Comparison of ENCODE assay signal across 9 cellular contexts in the genomic region with DNA sequence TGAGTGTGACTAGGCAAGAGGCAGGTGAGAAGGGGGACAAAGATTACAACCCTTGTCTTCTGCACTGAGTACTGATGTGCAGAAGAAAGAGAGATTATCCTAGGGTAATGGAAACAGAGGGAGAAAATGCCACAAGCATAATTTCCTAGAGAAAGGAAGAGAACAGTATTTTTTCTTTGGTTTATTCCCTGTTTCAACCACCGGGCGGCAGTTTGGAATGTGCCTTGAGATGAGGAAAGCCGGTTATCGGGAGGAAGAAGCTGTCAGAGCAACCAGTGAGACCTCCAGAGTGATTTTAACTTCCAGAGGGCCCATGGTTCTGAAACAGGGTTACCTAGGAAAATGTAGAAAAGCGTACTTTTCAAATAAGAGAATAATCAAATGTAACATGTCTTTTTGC.
DNase-seq lines count a peak whose midpoint lies in the region; ATAC-seq, FAIRE-seq and TF ChIP-seq lines count a peak whose summit lies in the region.
"Had no signal": no experiment of that assay in that cellular context is flagged by ENCODE, and none has a peak within 500 bp of the region (broad histone marks: within the 10 kb centered on the region; RNA-seq: fewer than 3 reads in every experiment).

No MANE protein-coding gene starts in this region.

- H3K27me3 ChIP-seq in MG63, result no peaks in the 10 kb centered on the region

- peak overlapping the region; percentile 6 for H3K27ac Mint-ChIP-seq in type B pancreatic cell
- no peak overlapping the region for H3K27ac Mint-ChIP-seq in activated CD8-positive, alpha-beta memory T cell treated with anti-CD3 and anti-CD28 coated beads, Interleukin-2, amount 10 ng/mL, durations not matched to agents 7 days and 5 days
- H3K27ac Mint-ChIP-seq: T-cell had no signal

- H3K9me3 Mint-ChIP-seq in type B pancreatic cell, result no peaks in the 10 kb centered on the region
- H3K9me3 Mint-ChIP-seq in activated CD8-positive, alpha-beta memory T cell treated with anti-CD3 and anti-CD28 coated beads, Interleukin-2, amount 10 ng/mL, durations not matched to agents 7 days and 5 days (ENCODE audit: low read depth), result no peaks in the 10 kb centered on the region
- H3K9me3 Mint-ChIP-seq: T-cell had no signal

- no peaks in the 10 kb centered on the region for H3K27me3 Mint-ChIP-seq in type B pancreatic cell
- H3K27me3 Mint-ChIP-seq in activated CD8-positive, alpha-beta memory T cell treated with anti-CD3 and anti-CD28 coated beads, Interleukin-2, amount 10 ng/mL, durations not matched to agents 7 days and 5 days, result no peaks in the 10 kb centered on the region
- H3K27me3 Mint-ChIP-seq: T-cell had no signal

- no peak overlapping the region for H3K4me3 ChIP-seq in MG63

- no peak for ATAC-seq in activated CD8-positive, alpha-beta memory T cell treated with anti-CD3 and anti-CD28 coated beads, Interleukin-2, amount 10 ng/mL, durations not matched to agents 7 days and 5 days
- no peak for ATAC-seq in HG03571 (IDR thresholded peaks at IDR 0.05; ENCODE audit: unreplicated experiment)
- ATAC-seq in GM21786 (IDR thresholded peaks at IDR 0.05; ENCODE audit: unreplicated experiment), result no peak
- ATAC-seq: T-cell had no signal

- DNase-seq in ELF-1 (ENCODE audit: low read depth, low spot score) (peak; percentile 48), MG63 (peak; percentile 26), astrocyte of the hippocampus (ENCODE audit: low read depth, low spot score) (peak; percentile 59), type B pancreatic cell (ENCODE audit: extremely low spot score, unreplicated experiment) (no peak)
- no peak for DNase-seq in activated CD8-positive, alpha-beta memory T cell treated with anti-CD3 and anti-CD28 coated beads, Interleukin-2, amount 10 ng/mL, durations not matched to agents 7 days and 5 days

- peak; percentile 71 for TF ChIP-seq CTCF in type B pancreatic cell (conservative IDR thresholded peaks at IDR 0.05)

- no peaks in the 10 kb centered on the region for H3K9me3 ChIP-seq in MG63

- peaks cover 7% of the 10 kb centered on the region for H3K36me3 Mint-ChIP-seq in type B pancreatic cell
- H3K36me3 Mint-ChIP-seq in activated CD8-positive, alpha-beta memory T cell treated with anti-CD3 and anti-CD28 coated beads, Interleukin-2, amount 10 ng/mL, durations not matched to agents 7 days and 5 days, result peaks cover 7% of the 10 kb centered on the region

- FAIRE-seq in islet of Langerhans (lab: Jason Lieb, UNC), result peak; percentile 76

- H3K4me1 Mint-ChIP-seq in type B pancreatic cell (ENCODE audit: unreplicated experiment), result peaks cover 3% of the 10 kb centered on the region
- H3K4me1 Mint-ChIP-seq in activated CD8-positive, alpha-beta memory T cell treated with anti-CD3 and anti-CD28 coated beads, Interleukin-2, amount 10 ng/mL, durations not matched to agents 7 days and 5 days, result no peaks in the 10 kb centered on the region
- H3K4me1 Mint-ChIP-seq: T-cell had no signal

- no peak overlapping the region for H3K4me3 Mint-ChIP-seq in type B pancreatic cell
- H3K4me3 Mint-ChIP-seq in activated CD8-positive, alpha-beta memory T cell treated with anti-CD3 and anti-CD28 coated beads, Interleukin-2, amount 10 ng/mL, durations not matched to agents 7 days and 5 days, result no peak overlapping the region
- H3K4me3 Mint-ChIP-seq: T-cell had no signal

- peaks cover 1% of the 10 kb centered on the region for H3K36me3 ChIP-seq in MG63

- CTCF ChIA-PET in activated CD8-positive, alpha-beta memory T cell treated with anti-CD3 and anti-CD28 coated beads, Interleukin-2, amount 10 ng/mL, durations not matched to agents 7 days and 5 days (lab: Charles Lee), result no interaction called here

Comparison
In these comparisons a context has a peak if more than half of its experiments do, and no peak if none do; other contexts are left out.
1. DNase-seq: peak in ELF-1 (single experiment), MG63 (single experiment) and astrocyte of the hippocampus (single experiment); none in type B pancreatic cell (single experiment) and activated CD8-positive, alpha-beta memory T cell treated with anti-CD3 and anti-CD28 coated beads, Interleukin-2, amount 10 ng/mL, durations not matched to agents 7 days and 5 days (single experiment).